ENCODE assay signal across 8 cellular contexts in the genomic region with DNA sequence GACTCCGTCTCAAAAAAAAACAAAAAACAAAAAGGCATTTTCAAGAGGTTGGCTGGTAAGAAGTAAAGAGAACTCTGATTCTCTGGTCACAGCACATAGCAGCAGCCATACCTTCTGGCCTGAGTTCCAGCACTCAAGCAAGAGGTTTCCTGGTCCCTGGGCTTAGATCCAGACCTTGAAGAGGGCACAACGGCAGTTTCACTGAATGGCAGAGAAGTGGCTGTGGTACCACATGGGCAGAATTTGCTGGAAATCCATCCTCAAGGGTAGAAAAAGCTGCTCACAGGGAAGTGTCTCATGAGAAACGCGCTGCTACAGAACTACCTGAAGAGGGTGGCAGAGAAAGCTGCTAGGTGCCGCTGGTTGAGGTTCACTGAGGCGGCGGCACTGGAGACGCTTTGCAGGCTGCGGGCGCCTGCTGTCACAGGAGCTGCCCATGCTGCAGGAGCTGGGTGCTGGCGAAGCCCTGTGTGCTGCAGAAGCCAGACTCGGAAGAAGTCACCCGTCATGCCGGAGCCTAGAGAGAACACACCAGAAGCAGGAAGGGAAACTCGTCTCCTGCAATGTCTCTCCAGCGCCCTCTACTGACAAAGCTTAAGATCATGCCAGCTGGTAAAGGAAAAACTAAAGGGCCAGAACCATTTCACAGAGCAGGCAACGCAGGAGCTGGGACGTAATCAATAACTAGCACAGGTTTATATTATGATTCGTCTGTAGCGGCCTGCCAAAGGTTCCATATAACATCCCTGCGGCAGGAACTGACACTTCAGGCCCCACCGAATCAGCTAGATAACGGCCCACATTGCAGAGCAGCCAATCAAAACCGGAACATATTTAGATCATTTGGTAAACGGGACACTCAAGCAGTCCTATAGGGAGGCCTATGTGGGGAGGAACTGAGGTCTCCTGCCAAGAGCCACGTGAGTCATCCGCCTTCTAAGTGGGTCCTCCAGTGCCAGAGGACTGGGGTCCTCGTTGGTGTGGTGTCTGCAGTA. TPM values are rescaled to one million over a fixed set of nuclear protein-coding genes. Genes with fewer than 3 reads are reported as not detected.
A peak's percentile ranks its signal among the peaks of the same experiment; 100 is the strongest.
DNase-seq lines count a peak whose midpoint lies in the region; ATAC-seq and TF ChIP-seq lines count a peak whose summit lies in the region.

No MANE protein-coding gene starts in this region.

- intact Hi-C loops in CD14-positive monocyte (cut with micrococcal nuclease) = loop anchor here (1.0 to 10.0 kb wide), 5 partner anchors 33 to 215 kb away; a partner anchor contains a TSS
- intact Hi-C loops in heart left ventricle (cut with DNase I) = loop anchor here (1.0 to 5.0 kb wide), 7 partner anchors 23 to 72 kb away; no protein-coding TSS in a partner anchor
- intact Hi-C loops in psoas muscle (cut with DNase I) = loop anchor here (1.0 to 5.0 kb wide), 3 partner anchors 38 to 72 kb away; no protein-coding TSS in a partner anchor

- 10 to 14% (median 11%) methylated on average over 28 of the region's 28 CpGs for WGBS in heart left ventricle, 4 donors
- WGBS in psoas muscle, 3 donors = 14 to 19% (median 18%) methylated on average over 28 of the region's 28 CpGs

- H3K36me3 ChIP-seq in heart left ventricle (peaks cover 0 to 23% (median 9%) of the 10 kb centered on the region in 9 donors), psoas muscle (ENCODE audit: insufficient read depth in 1 of 2, low read depth in 1 of 2) (peaks cover 0 to 41% of the 10 kb centered on the region in 2 donors)

- H3K27ac ChIP-seq in heart left ventricle (peak overlapping the region; percentile 8 to 87 (median 76)), psoas muscle (peak overlapping the region; percentile 59)

- H3K4me1 Mint-ChIP-seq in CD14-positive monocyte = peaks cover 40% of the 10 kb centered on the region

- H3K27me3 ChIP-seq in heart left ventricle (no peaks in the 10 kb centered on the region), psoas muscle (ENCODE audit: insufficient read depth in 3 of 3, low read length in 2 of 3) (no peaks in the 10 kb centered on the region)

- H3K9me3 ChIP-seq in heart left ventricle = no peaks in the 10 kb centered on the region
- H3K9me3 ChIP-seq in psoas muscle = no peaks in the 10 kb centered on the region

- H3K27me3 Mint-ChIP-seq in CD14-positive monocyte (ENCODE audit: low read depth in 3 of 3) = peaks cover 0 to 2% (median 0%) of the 10 kb centered on the region in 3 donors

- DNase-seq in CD14-positive monocyte (ENCODE audit: low spot score) (peak; percentile 77), NCI-H1092 treated with DMSO at 0.1 percent for 48 hours (lab: John Stamatoyannopoulos, UW) (peak; percentile 52), heart left ventricle (peak; percentile 77 to 84 (median 80)), psoas muscle (peak; percentile 58 to 83)
- DNase-seq in activated naive CD8-positive, alpha-beta T cell treated with anti-CD3 and anti-CD28 coated beads, Interleukin-2, amount 50 U/mL, for 16 hours (ENCODE audit: low read depth, low spot score) = peak; percentile 67

- H3K4me3 ChIP-seq in heart left ventricle = peak overlapping the region; percentile 11 to 68 (median 54)
- H3K4me3 ChIP-seq in psoas muscle = peak overlapping the region; percentile 57

- H3K4me1 ChIP-seq in heart left ventricle = peaks cover 3 to 59% (median 34%) of the 10 kb centered on the region in 12 donors
- peaks cover 28% of the 10 kb centered on the region for H3K4me1 ChIP-seq in psoas muscle

- peak; percentile 48 for ATAC-seq in GM19452 (IDR thresholded peaks at IDR 0.05; ENCODE audit: unreplicated experiment)
- ATAC-seq in SK-N-SH treated with all-trans-retinoic acid at 6 μM for 48 hours = peak; percentile 61
- ATAC-seq in heart left ventricle = peak; percentile 76 to 83 (median 78)
- peak; percentile 64 to 85 (median 76) for ATAC-seq in psoas muscle
- ATAC-seq in GM18873 (IDR thresholded peaks at IDR 0.05; ENCODE audit: low FRiP score, unreplicated experiment) = no peak

- TF ChIP-seq CTCF in CD14-positive monocyte (IDR thresholded peaks at IDR 0.05) = peak; percentile 95
- peak in 11 of 12 donors; percentile 88 to 97 (median 92) for TF ChIP-seq CTCF in heart left ventricle (IDR thresholded peaks at IDR 0.05)
- TF ChIP-seq CTCF in psoas muscle (IDR thresholded peaks at IDR 0.05) = peak; percentile 89

- H3K27ac Mint-ChIP-seq in CD14-positive monocyte = peak overlapping the region in 6 of 7 donors; percentile 68 to 88 (median 78)

- H3K9me3 Mint-ChIP-seq in CD14-positive monocyte = no peaks in the 10 kb centered on the region

- H3K4me3 Mint-ChIP-seq in CD14-positive monocyte = peak overlapping the region; percentile 85 to 93

- TF ChIP-seq POLR2A in heart left ventricle (IDR thresholded peaks at IDR 0.05) = no peak

- peaks cover 4 to 6% of the 10 kb centered on the region in 2 donors for H3K36me3 Mint-ChIP-seq in CD14-positive monocyte

TF ChIP-seq in SK-N-SH treated with all-trans-retinoic acid at 6 μM for 48 hours, 23 proteins besides CTCF, POLR2A, EP300 and RAD21 (continues in another document):
- no peak for TF ChIP-seq ARNTL (CRISPR knock-in tag; IDR thresholded peaks at IDR 0.05; ENCODE audit: borderline replicate concordance, low read depth)
- TF ChIP-seq, protein P1, sequence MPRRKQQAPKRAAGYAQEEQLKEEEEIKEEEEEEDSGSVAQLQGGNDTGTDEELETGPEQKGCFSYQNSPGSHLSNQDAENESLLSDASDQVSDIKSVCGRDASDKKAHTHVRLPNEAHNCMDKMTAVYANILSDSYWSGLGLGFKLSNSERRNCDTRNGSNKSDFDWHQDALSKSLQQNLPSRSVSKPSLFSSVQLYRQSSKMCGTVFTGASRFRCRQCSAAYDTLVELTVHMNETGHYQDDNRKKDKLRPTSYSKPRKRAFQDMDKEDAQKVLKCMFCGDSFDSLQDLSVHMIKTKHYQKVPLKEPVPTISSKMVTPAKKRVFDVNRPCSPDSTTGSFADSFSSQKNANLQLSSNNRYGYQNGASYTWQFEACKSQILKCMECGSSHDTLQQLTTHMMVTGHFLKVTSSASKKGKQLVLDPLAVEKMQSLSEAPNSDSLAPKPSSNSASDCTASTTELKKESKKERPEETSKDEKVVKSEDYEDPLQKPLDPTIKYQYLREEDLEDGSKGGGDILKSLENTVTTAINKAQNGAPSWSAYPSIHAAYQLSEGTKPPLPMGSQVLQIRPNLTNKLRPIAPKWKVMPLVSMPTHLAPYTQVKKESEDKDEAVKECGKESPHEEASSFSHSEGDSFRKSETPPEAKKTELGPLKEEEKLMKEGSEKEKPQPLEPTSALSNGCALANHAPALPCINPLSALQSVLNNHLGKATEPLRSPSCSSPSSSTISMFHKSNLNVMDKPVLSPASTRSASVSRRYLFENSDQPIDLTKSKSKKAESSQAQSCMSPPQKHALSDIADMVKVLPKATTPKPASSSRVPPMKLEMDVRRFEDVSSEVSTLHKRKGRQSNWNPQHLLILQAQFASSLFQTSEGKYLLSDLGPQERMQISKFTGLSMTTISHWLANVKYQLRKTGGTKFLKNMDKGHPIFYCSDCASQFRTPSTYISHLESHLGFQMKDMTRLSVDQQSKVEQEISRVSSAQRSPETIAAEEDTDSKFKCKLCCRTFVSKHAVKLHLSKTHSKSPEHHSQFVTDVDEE (CRISPR knock-in tag; IDR thresholded peaks at IDR 0.05) = no peak
- TF ChIP-seq BACH2 (CRISPR knock-in tag; IDR thresholded peaks at IDR 0.05; ENCODE audit: borderline replicate concordance) = no peak
- TF ChIP-seq ZNF8 (CRISPR knock-in tag; IDR thresholded peaks at IDR 0.05) = no peak
- TF ChIP-seq, protein P2, sequence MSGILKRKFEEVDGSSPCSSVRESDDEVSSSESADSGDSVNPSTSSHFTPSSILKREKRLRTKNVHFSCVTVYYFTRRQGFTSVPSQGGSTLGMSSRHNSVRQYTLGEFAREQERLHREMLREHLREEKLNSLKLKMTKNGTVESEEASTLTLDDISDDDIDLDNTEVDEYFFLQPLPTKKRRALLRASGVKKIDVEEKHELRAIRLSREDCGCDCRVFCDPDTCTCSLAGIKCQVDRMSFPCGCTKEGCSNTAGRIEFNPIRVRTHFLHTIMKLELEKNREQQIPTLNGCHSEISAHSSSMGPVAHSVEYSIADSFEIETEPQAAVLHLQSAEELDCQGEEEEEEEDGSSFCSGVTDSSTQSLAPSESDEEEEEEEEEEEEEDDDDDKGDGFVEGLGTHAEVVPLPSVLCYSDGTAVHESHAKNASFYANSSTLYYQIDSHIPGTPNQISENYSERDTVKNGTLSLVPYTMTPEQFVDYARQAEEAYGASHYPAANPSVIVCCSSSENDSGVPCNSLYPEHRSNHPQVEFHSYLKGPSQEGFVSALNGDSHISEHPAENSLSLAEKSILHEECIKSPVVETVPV (CRISPR knock-in tag; IDR thresholded peaks at IDR 0.05) = no peak
- TF ChIP-seq TOX (CRISPR knock-in tag; IDR thresholded peaks at IDR 0.05; ENCODE audit: borderline replicate concordance) = no peak
- TF ChIP-seq GLIS3 (CRISPR knock-in tag; IDR thresholded peaks at IDR 0.05) = no peak
- no peak for TF ChIP-seq ESRRG (CRISPR knock-in tag; IDR thresholded peaks at IDR 0.05)

RNA-seq across cellular contexts. Expression of a gene that starts 5.4 kb away (rescaled TPM):
- 1 to 10 TPM; 1.5 to 2.6 TPM for polyA plus RNA-seq in CD14-positive monocyte
- total RNA-seq in heart left ventricle = 10 to 100 TPM in 2 of 9 donors, 1 to 10 TPM in 7; 6.7 to 14.3 (median 8.2) TPM
- polyA plus RNA-seq in heart left ventricle = 10 to 100 TPM in 1 of 2 donors, 1 to 10 TPM in 1; 8.7 to 14.2 TPM
- total RNA-seq in psoas muscle = 10 to 100 TPM in 1 of 4 donors, 1 to 10 TPM in 3; 8.1 to 11.6 (median 9.2) TPM
- polyA plus RNA-seq in psoas muscle = 10 to 100 TPM in 2 of 3 donors, 1 to 10 TPM in 1; 7.9 to 19.1 (median 18.9) TPM

RNA-seq across cellular contexts. Expression of a gene that starts 17.0 kb away (rescaled TPM):
- polyA plus RNA-seq in CD14-positive monocyte = 1 to 10 TPM; 1.0 to 1.3 TPM
- total RNA-seq in heart left ventricle = 10 to 100 TPM in 2 of 9 donors, 1 to 10 TPM in 7; 7.4 to 19.8 (median 8.1) TPM
- 10 to 100 TPM; 13.9 to 17.0 TPM for polyA plus RNA-seq in heart left ventricle
- total RNA-seq in psoas muscle = 1 to 10 TPM; 1.8 to 4.1 (median 1.9) TPM
- polyA plus RNA-seq in psoas muscle = 1 to 10 TPM; 1.9 to 5.4 (median 4.6) TPM

RNA-seq across cellular contexts. Expression of a gene that starts 30.3 kb away (rescaled TPM):
- polyA plus RNA-seq in CD14-positive monocyte (not detected), heart left ventricle (not detected), psoas muscle (under 1 TPM in 1 of 3 donors, not detected in 2; 0.07 TPM)
- total RNA-seq in heart left ventricle (not detected), psoas muscle (under 1 TPM in 1 of 4 donors, not detected in 3; 0.16 TPM)

RNA-seq across cellular contexts. Expression of a gene that starts 58.6 kb away (rescaled TPM):
- polyA plus RNA-seq in CD14-positive monocyte (not detected), heart left ventricle (not detected), psoas muscle (not detected)
- total RNA-seq in heart left ventricle (not detected), psoas muscle (not detected)
